ENCODE assay signal across 8 cellular contexts in genomic region chr19:14004619-14005380, GRCh38. TPM values are rescaled to one million over a fixed set of nuclear protein-coding genes. Genes with fewer than 3 reads are reported as not detected.
DNase-seq lines count a peak whose midpoint lies in the region; ATAC-seq and TF ChIP-seq lines count a peak whose summit lies in the region.

No MANE protein-coding gene starts in this region.

- DNase-seq in GM23338 (ENCODE audit: low spot score) (no peak), UCSD-AML1 (lab: John Stamatoyannopoulos, UW; ENCODE audit: unreplicated experiment) (peak; percentile 66), foreskin melanocyte (peak; percentile 28), nucleus accumbens (lab: John Stamatoyannopoulos, UW) (peak in 43 of 56 donors; percentile 3 to 70 (median 36)), NCI-H2081 (lab: John Stamatoyannopoulos, UW) (no peak), HEK293T (ENCODE audit: extremely low spot score) (no peak), HCEC 1CT (no peak)

- TF ChIP-seq CTCF in GM23338 (conservative IDR thresholded peaks at IDR 0.05; ENCODE audit: low read depth in 2 of 2): no peak

- H3K36me3 ChIP-seq in GM23338 (ENCODE audit: insufficient read depth): no peaks in the 10 kb centered on the region

- peaks cover 22% of the 10 kb centered on the region for H3K4me1 Mint-ChIP-seq in GM23338

- H3K27ac ChIP-seq in GM23338 (ENCODE audit: low read depth): peak overlapping the region; percentile 43

- peaks cover 31% of the 10 kb centered on the region for H3K79me2 ChIP-seq in GM23338 (replicated peaks; ENCODE audit: insufficient read depth)

- H3K27me3 ChIP-seq in GM23338 (ENCODE audit: insufficient read depth): no peaks in the 10 kb centered on the region

- peaks cover 17% of the 10 kb centered on the region for H3K27me3 Mint-ChIP-seq in GM23338 (ENCODE audit: insufficient read depth, low read depth, poor library complexity)

- H3K4me1 ChIP-seq in GM23338 (ENCODE audit: insufficient read depth): peaks cover 19% of the 10 kb centered on the region

- H3K9me3 Mint-ChIP-seq in GM23338: peaks cover 4% of the 10 kb centered on the region; the same call in 1 of the 3 replicates

- H4K20me1 ChIP-seq in GM23338 (replicated peaks; ENCODE audit: insufficient read depth): no peaks in the 10 kb centered on the region

- peaks cover 6% of the 10 kb centered on the region; the same call in 1 of the 2 replicates for H3F3A ChIP-seq in GM23338 (replicated peaks; ENCODE audit: low read depth)

- CTCF ChIA-PET in HEK293T (lab: Yijun Ruan, JAX): interaction anchor here (0.6 kb wide), 1 partner anchor 53 kb away, joined by 3 read pairs; no protein-coding TSS in a partner anchor

- peak overlapping the region; percentile 49 for H3K4me3 ChIP-seq in GM23338

- peak overlapping the region; percentile 39; the same call in 1 of the 2 replicates for H3K4me2 ChIP-seq in GM23338

- H3K27ac Mint-ChIP-seq in GM23338: peak overlapping the region; percentile 93

- H2AFZ ChIP-seq in GM23338: 0 out of 2 replicates have a peak overlapping the region, but pooled peaks have one; percentile 5

- POLR2A ChIA-PET in HEK293T (lab: Yijun Ruan, JAX): interaction anchor here (1.1 to 1.4 kb wide), 3 partner anchors 23 to 142 kb away, joined by 3 read pairs; no protein-coding TSS in a partner anchor

- no peaks in the 10 kb centered on the region for H3K9me2 ChIP-seq in GM23338 (ENCODE audit: insufficient read depth)

- ATAC-seq in GM23338 (no peak), HG02623 (IDR thresholded peaks at IDR 0.05; ENCODE audit: unreplicated experiment) (no peak)

- peaks cover 11% of the 10 kb centered on the region for H3K36me3 Mint-ChIP-seq in GM23338 (ENCODE audit: low read depth)

- peak overlapping the region; percentile 89 for H3K4me3 Mint-ChIP-seq in GM23338

TF ChIP-seq in GM23338, 12 proteins besides CTCF, POLR2A, EP300 and RAD21 (continues in another document):
- no peak for TF ChIP-seq JUNB (IDR thresholded peaks at IDR 0.05; ENCODE audit: unreplicated experiment)
- no peak for TF ChIP-seq REST (IDR thresholded peaks at IDR 0.05; ENCODE audit: unreplicated experiment)
- no peak for TF ChIP-seq CREB1 (CRISPR knock-in tag; IDR thresholded peaks at IDR 0.05; ENCODE audit: low read depth)
- TF ChIP-seq NANOG (IDR thresholded peaks at IDR 0.05; ENCODE audit: borderline replicate concordance): no peak
- no peak for TF ChIP-seq STAT1 (IDR thresholded peaks at IDR 0.05; ENCODE audit: unreplicated experiment)

TF ChIP-seq in HEK293T, 16 proteins besides CTCF, POLR2A, EP300 and RAD21:
- TF ChIP-seq LEF1 (IDR thresholded peaks at IDR 0.05; ENCODE audit: borderline replicate concordance) (no peak), FOXK2 (IDR thresholded peaks at IDR 0.05) (no peak), SP1 (IDR thresholded peaks at IDR 0.05) (no peak), CTBP1 (IDR thresholded peaks at IDR 0.05; ENCODE audit: borderline replicate concordance) (no peak), ZNF384 (IDR thresholded peaks at IDR 0.05) (no peak), PKNOX1 (IDR thresholded peaks at IDR 0.05) (no peak)

RNA-seq across cellular contexts. Expression of gene RFX1, which starts 1.3 kb away (rescaled TPM):
- total RNA-seq in GM23338 (2014; rRNA removed; shearing (Covaris generic)): 10.1 and 11.8 TPM in 2 replicates
- polyA plus RNA-seq in GM23338 (2016; fragmentation: Nextera tagmentation; extraction: Ambion mirVana): 8.9 and 9.4 TPM in 2 replicates

RNA-seq across cellular contexts. Expression of gene RLN3, which starts 23.1 kb away (rescaled TPM):
- not detected in 2 replicates for total RNA-seq in GM23338 (2014; rRNA removed; shearing (Covaris generic))
- polyA plus RNA-seq in GM23338 (2016; fragmentation: Nextera tagmentation; extraction: Ambion mirVana): not detected in 2 replicates

RNA-seq across cellular contexts. Expression of gene IL27RA, which starts 26.8 kb away (rescaled TPM):
- 11.4 and 12.8 TPM in 2 replicates for total RNA-seq in GM23338 (2014; rRNA removed; shearing (Covaris generic))
- polyA plus RNA-seq in GM23338 (2016; fragmentation: Nextera tagmentation; extraction: Ambion mirVana): 7.7 and 8.3 TPM in 2 replicates

RNA-seq across cellular contexts. Expression of gene DCAF15, which starts 52.5 kb away (rescaled TPM):
- total RNA-seq in GM23338 (2014; rRNA removed; shearing (Covaris generic)): 74.8 and 81.3 TPM in 2 replicates
- 39.5 and 41.6 TPM in 2 replicates for polyA plus RNA-seq in GM23338 (2016; fragmentation: Nextera tagmentation; extraction: Ambion mirVana)

RNA-seq across cellular contexts. Expression of gene PALM3, which starts 57.1 kb away (rescaled TPM):
- 40.2 and 45.8 TPM in 2 replicates for total RNA-seq in GM23338 (2014; rRNA removed; shearing (Covaris generic))
- polyA plus RNA-seq in GM23338 (2016; fragmentation: Nextera tagmentation; extraction: Ambion mirVana): 16.6 and 19.6 TPM in 2 replicates

Comparison
In these comparisons a context has a peak if more than half of its experiments do, and no peak if none do; other contexts are left out.
1. DNase-seq: peak in UCSD-AML1 (single experiment), foreskin melanocyte (single experiment) and nucleus accumbens (43 of 56); none in GM23338 (single experiment), NCI-H2081 (0 of 2), HEK293T (single experiment) and HCEC 1CT (single experiment).